8 cellular contexts compared by ENCODE assay signal in the genomic region with DNA sequence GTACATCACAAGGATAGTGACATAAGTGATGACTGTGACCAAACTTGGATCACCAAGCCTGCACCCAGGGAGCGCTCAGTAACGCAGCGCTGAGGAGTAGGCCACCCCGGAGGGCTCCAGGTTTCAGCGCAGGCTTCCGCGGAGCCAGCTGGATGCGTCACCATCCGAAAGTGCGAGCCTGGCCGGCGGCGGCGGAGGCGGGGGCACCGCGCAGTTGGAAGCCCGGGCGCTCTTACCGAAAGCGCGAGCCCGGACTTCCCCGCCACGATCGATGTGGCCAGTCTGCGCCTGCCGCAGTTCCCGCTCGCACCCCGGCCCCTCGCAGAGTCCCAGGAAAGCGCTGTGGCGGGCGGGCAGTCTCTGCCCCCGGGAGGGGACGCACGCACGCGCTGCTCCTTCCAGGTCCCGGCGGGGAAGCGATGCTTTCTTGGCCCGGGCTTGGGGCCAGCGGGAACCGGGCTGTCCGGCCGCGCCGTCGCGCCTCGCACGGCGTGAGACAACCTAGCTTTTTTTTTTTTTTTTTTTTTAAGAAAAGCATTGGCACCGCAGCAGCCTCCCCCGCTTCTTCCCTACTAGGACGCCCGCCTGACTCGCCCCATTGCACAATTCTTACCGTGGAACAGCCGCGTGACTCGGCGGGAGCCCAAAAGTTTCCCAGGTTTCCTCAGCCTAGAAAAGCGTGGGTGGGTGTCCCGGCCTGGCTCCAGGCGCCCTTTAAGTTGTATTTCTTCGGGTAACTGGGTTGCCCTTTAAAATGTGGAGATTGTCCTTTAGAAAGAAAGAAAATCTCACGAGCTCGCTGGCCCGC. TPM values are rescaled to one million over a fixed set of nuclear protein-coding genes. Genes with fewer than 3 reads are reported as not detected.
A peak's percentile ranks its signal among the peaks of the same experiment; 100 is the strongest.
DNase-seq lines count a peak whose midpoint lies in the region; ATAC-seq and TF ChIP-seq lines count a peak whose summit lies in the region.

No MANE protein-coding gene starts in this region.

- peak overlapping the region; percentile 74 for H3K4me3 Mint-ChIP-seq in T-helper 2 cell treated with Interferon-gamma antibody and Interleukin-4, amounts not matched to agents 5 μg/mL and 100 μg/mL, for 36 hours

- no peaks in the 10 kb centered on the region for H3K36me3 ChIP-seq in uterus

- in situ Hi-C loops in astrocyte of the cerebellum (cut with HindIII; ENCODE audit: low sequenced_read_pairs): no loop called here

- H3K27me3 ChIP-seq in uterus: no peaks in the 10 kb centered on the region

- no peak overlapping the region for H3K27ac Mint-ChIP-seq in T-helper 2 cell treated with Interferon-gamma antibody and Interleukin-4, amounts not matched to agents 5 μg/mL and 100 μg/mL, for 36 hours

- H3K9me3 ChIP-seq in uterus: no peaks in the 10 kb centered on the region

- peaks cover 27% of the 10 kb centered on the region for H3K4me1 Mint-ChIP-seq in T-helper 2 cell treated with Interferon-gamma antibody and Interleukin-4, amounts not matched to agents 5 μg/mL and 100 μg/mL, for 36 hours (ENCODE audit: low read depth)

- peak; percentile 75 for ATAC-seq in GM19372 (IDR thresholded peaks at IDR 0.05; ENCODE audit: low read depth, unreplicated experiment)
- ATAC-seq in HG03520 (IDR thresholded peaks at IDR 0.05; ENCODE audit: unreplicated experiment): peak; percentile 77

- H3K4me3 ChIP-seq in astrocyte of the cerebellum (ENCODE audit: low read depth, low read length) (peak overlapping the region; percentile 61), uterus (peak overlapping the region; percentile 48 to 68)

- TF ChIP-seq CTCF in AG09319 (IDR thresholded peaks at IDR 0.05; ENCODE audit: low read depth, low read length) (no peak), astrocyte of the cerebellum (IDR thresholded peaks at IDR 0.05; ENCODE audit: low read depth, low read length, missing control alignments) (no peak), uterus (IDR thresholded peaks at IDR 0.05) (no peak)

- DNase-seq in AG09319 (ENCODE audit: extremely low read depth, low read depth): peak; percentile 44
- DNase-seq in T-helper 2 cell treated with Interferon-gamma antibody and Interleukin-4, amounts not matched to agents 5 μg/mL and 100 μg/mL, for 36 hours (ENCODE audit: low spot score): peak; percentile 76
- DNase-seq in astrocyte of the cerebellum (ENCODE audit: low read depth): peak; percentile 31
- peak; percentile 47 to 63 for DNase-seq in hippocampal formation (lab: John Stamatoyannopoulos, UW)
- peak; percentile 87 for DNase-seq in renal cortical epithelial cell (ENCODE audit: low read depth)
- DNase-seq in uterus: peak; percentile 96 to 97

- peaks cover 10% of the 10 kb centered on the region for H3K9me3 Mint-ChIP-seq in T-helper 2 cell treated with Interferon-gamma antibody and Interleukin-4, amounts not matched to agents 5 μg/mL and 100 μg/mL, for 36 hours

- TF ChIP-seq POLR2A in uterus (IDR thresholded peaks at IDR 0.05): peak; percentile 37 to 46

- peak overlapping the region; percentile 91 to 100 for H3K27ac ChIP-seq in uterus

- intact Hi-C loops in uterus (cut with DNase I; ENCODE audit: low total_unique reads): loop anchor here (10.0 kb wide), 2 partner anchors 62 to 528 kb away; a partner anchor contains a TSS

- peaks cover 0 to 5% of the 10 kb centered on the region in 2 donors for H3K4me1 ChIP-seq in uterus

- no peaks in the 10 kb centered on the region for H3K36me3 Mint-ChIP-seq in T-helper 2 cell treated with Interferon-gamma antibody and Interleukin-4, amounts not matched to agents 5 μg/mL and 100 μg/mL, for 36 hours (ENCODE audit: low read depth)

- peaks cover 36% of the 10 kb centered on the region for H3K27me3 Mint-ChIP-seq in T-helper 2 cell treated with Interferon-gamma antibody and Interleukin-4, amounts not matched to agents 5 μg/mL and 100 μg/mL, for 36 hours (ENCODE audit: low read depth)

RNA-seq across cellular contexts. Expression of a gene that starts 36.4 kb away (rescaled TPM):
- total RNA-seq in renal cortical epithelial cell (305 and 415 TPM in 2 replicates), uterus (100 to 1,000 TPM in 3 of 4 donors, 10 to 100 TPM in 1; 70.9 to 136 (median 125) TPM)

Comparison
In these comparisons a context has a peak if more than half of its experiments do, and no peak if none do; other contexts are left out.
1. Peak in every context shown above with its lines: DNase-seq, ATAC-seq, H3K4me3 ChIP-seq and H3K27ac ChIP-seq.
2. DNase-seq: peak in every context shown above with its lines; median percentile 96 in uterus; 87 in renal cortical epithelial cell; 76 in T-helper 2 cell treated with Interferon-gamma antibody and Interleukin-4, amounts not matched to agents 5 μg/mL and 100 μg/mL, for 36 hours; 55 in hippocampal formation; 44 in AG09319; 31 in astrocyte of the cerebellum.